11 cellular contexts compared by ENCODE assay signal in genomic region chr17:13346081-13346533, GRCh38.
DNase-seq lines count a peak whose midpoint lies in the region; ATAC-seq, FAIRE-seq and TF ChIP-seq lines count a peak whose summit lies in the region.
"Had no signal": no experiment of that assay in that cellular context is flagged by ENCODE, and none has a peak within 500 bp of the region (broad histone marks: within the 10 kb centered on the region; RNA-seq: fewer than 3 reads in every experiment).

No MANE protein-coding gene starts in this region.

- H2AFZ ChIP-seq in keratinocyte (ENCODE audit: control insufficient read depth, low read length): peak overlapping the region; percentile 62

- no peaks in the 10 kb centered on the region for H3K79me2 ChIP-seq in keratinocyte (ENCODE audit: control insufficient read depth, insufficient read depth, low read length)

- no peak overlapping the region for H3K27ac Mint-ChIP-seq in naive thymus-derived CD8-positive, alpha-beta T cell

- H3K27ac ChIP-seq in keratinocyte (ENCODE audit: control insufficient read depth, insufficient read depth, low read length): peak overlapping the region; percentile 92

- no peaks in the 10 kb centered on the region for H3K4me1 Mint-ChIP-seq in naive thymus-derived CD8-positive, alpha-beta T cell

- peak overlapping the region; percentile 58 for H3K9ac ChIP-seq in keratinocyte (ENCODE audit: control insufficient read depth, extremely low read depth, insufficient read depth, low read length)

- TF ChIP-seq CTCF in keratinocyte (optimal IDR thresholded peaks at IDR 0.05 in 1 of 3, IDR thresholded peaks at IDR 0.05 in 1 of 3, conservative IDR thresholded peaks at IDR 0.05 in 1 of 3; ENCODE audit: extremely low read depth in 1 of 3, insufficient read depth in 2 of 3, low read length in 3 of 3): no peak

- H3K9me3 Mint-ChIP-seq in naive thymus-derived CD8-positive, alpha-beta T cell: peaks cover 0 to 5% (median 0%) of the 10 kb centered on the region in 9 donors

- POLR2A ChIA-PET in naive thymus-derived CD8-positive, alpha-beta T cell (lab: Charles Lee): no interaction called here

- no peaks in the 10 kb centered on the region for H3K27me3 ChIP-seq in keratinocyte (ENCODE audit: control insufficient read depth, extremely low read depth, insufficient read depth, low read length)

- H3K4me2 ChIP-seq in keratinocyte (ENCODE audit: control insufficient read depth, extremely low read depth, insufficient read depth, low read depth, low read length): peak overlapping the region; percentile 2

- no peak for ATAC-seq in HG02970 (IDR thresholded peaks at IDR 0.05; ENCODE audit: low FRiP score, unreplicated experiment)
- ATAC-seq in naive thymus-derived CD8-positive, alpha-beta T cell: no peak

- dilution Hi-C loops in keratinocyte (cut with MboI; ENCODE audit: extremely low pct_ligation_motif_present, low sequenced_read_pairs): no loop called here

- H3K4me1 ChIP-seq in keratinocyte (ENCODE audit: control insufficient read depth, extremely low read depth, insufficient read depth, low read length): peaks cover 21% of the 10 kb centered on the region
- H3K4me1 ChIP-seq: Caco-2 had no signal

- H3K36me3 Mint-ChIP-seq in naive thymus-derived CD8-positive, alpha-beta T cell: no peaks in the 10 kb centered on the region

- no peak overlapping the region for H3K4me3 Mint-ChIP-seq in naive thymus-derived CD8-positive, alpha-beta T cell

- no peaks in the 10 kb centered on the region for H3K9me1 ChIP-seq in keratinocyte (ENCODE audit: control insufficient read depth, extremely low read depth, insufficient read depth, low read length)

- DNase-seq in AG08395 (ENCODE audit: low spot score) (peak; percentile 86), HS-27A (ENCODE audit: low read depth) (peak; percentile 36), amniotic epithelial cell (ENCODE audit: low read depth) (peak; percentile 99), keratinocyte (ENCODE audit: low read depth, low spot score) (peak; percentile 45), COR-L47 (lab: John Stamatoyannopoulos, UW) (no peak), occipital lobe (lab: John Stamatoyannopoulos, UW) (no peak)
- DNase-seq in naive thymus-derived CD8-positive, alpha-beta T cell: no peak
- DNase-seq: Caco-2; stimulated activated CD4-positive, alpha-beta T cell treated with anti-CD3 and anti-CD28 coated beads, Interleukin-4, amount 100 ng/mL, for 24 hours had no signal

- H3K9me3 ChIP-seq in keratinocyte (ENCODE audit: control insufficient read depth, low read depth, low read length): peaks cover 2% of the 10 kb centered on the region
- H3K9me3 ChIP-seq: Caco-2 had no signal

- no peaks in the 10 kb centered on the region for H4K20me1 ChIP-seq in keratinocyte (ENCODE audit: control insufficient read depth, extremely low read depth, insufficient read depth, low read length)

- H3K36me3 ChIP-seq in keratinocyte (ENCODE audit: control insufficient read depth in 2 of 2, extremely low read depth in 1 of 2, insufficient read depth in 2 of 2, low read length in 2 of 2): no peaks in the 10 kb centered on the region

- H3K27me3 Mint-ChIP-seq in naive thymus-derived CD8-positive, alpha-beta T cell: peaks cover 0 to 14% (median 3%) of the 10 kb centered on the region in 5 donors

- H3K4me3 ChIP-seq in keratinocyte (ENCODE audit: control insufficient read depth in 2 of 3, extremely low read depth in 1 of 3, insufficient read depth in 2 of 3, low read depth in 1 of 3, low read length in 3 of 3): no peak overlapping the region

- no peak for FAIRE-seq in keratinocyte (lab: Jason Lieb, UNC)
- FAIRE-seq: endometrium had no signal

Comparison
In these comparisons a context has a peak if more than half of its experiments do, and no peak if none do; other contexts are left out.
1. DNase-seq: peak in AG08395 (single experiment), HS-27A (single experiment), amniotic epithelial cell (single experiment) and keratinocyte (single experiment); none in COR-L47 (single experiment), naive thymus-derived CD8-positive, alpha-beta T cell (0 of 10) and occipital lobe (single experiment).